In the genomic region with DNA sequence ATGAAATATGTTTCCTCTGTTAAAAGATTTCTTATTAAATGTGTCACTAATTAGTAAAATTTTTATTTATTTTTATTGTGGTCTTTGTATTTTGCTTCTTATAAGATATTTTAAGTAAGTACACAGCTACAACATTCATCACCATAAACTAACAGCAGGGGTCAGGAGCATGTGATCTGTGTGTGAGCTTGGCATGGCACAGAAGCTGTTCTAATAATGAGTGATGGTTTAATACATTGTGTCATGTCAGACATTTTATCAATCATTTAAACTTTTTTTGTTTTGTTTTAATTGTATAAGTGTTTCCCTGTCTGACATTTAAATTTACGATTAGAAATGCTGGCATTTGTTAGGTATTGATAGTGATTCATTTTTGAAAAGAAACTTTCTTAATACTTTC, we compare ENCODE assay signal across 18 cellular contexts.
A peak's percentile ranks its signal among the peaks of the same experiment; 100 is the strongest.
DNase-seq lines count a peak whose midpoint lies in the region; ATAC-seq, FAIRE-seq and TF ChIP-seq lines count a peak whose summit lies in the region.
"Had no signal": no experiment of that assay in that cellular context is flagged by ENCODE, and none has a peak within 500 bp of the region (broad histone marks: within the 10 kb centered on the region; RNA-seq: fewer than 3 reads in every experiment).

No MANE protein-coding gene starts in this region.

- in situ Hi-C loops in SK-MEL-5 (cut with HindIII; ENCODE audit: low pct_unique_long_range_greater_than_20kb, low sequenced_read_pairs): no loop called here

- TF ChIP-seq CTCF in D721Med (IDR thresholded peaks at IDR 0.05; ENCODE audit: insufficient read depth, missing control alignments) (no peak), retinal pigment epithelial cell (conservative IDR thresholded peaks at IDR 0.05; ENCODE audit: low read depth, low read length) (no peak)

- H3K4me3 ChIP-seq in retinal pigment epithelial cell (ENCODE audit: low read length): no peak overlapping the region
- H3K4me3 ChIP-seq: GM23248, MG63, SJSA1 had no signal

- FAIRE-seq in D721Med (lab: Jason Lieb, UNC): peak; percentile 56

- no peak for ATAC-seq in GM18909 (IDR thresholded peaks at IDR 0.05; ENCODE audit: poor library complexity, unreplicated experiment)
- ATAC-seq in HG03571 (IDR thresholded peaks at IDR 0.05; ENCODE audit: unreplicated experiment): no peak
- ATAC-seq in GM18868 (IDR thresholded peaks at IDR 0.05; ENCODE audit: unreplicated experiment): no peak

- DNase-seq in NCI-H1417 (lab: John Stamatoyannopoulos, UW): peak in 2 of 3 experiments; percentile 2 to 31
- DNase-seq in NCI-H1417 treated with DMSO at 0.1 percent for 48 hours (lab: John Stamatoyannopoulos, UW): no peak
- no peak for DNase-seq in D721Med (ENCODE audit: insufficient read length, low spot score)
- peak; percentile 5 for DNase-seq in SK-MEL-5 (ENCODE audit: low read depth, low spot score)
- peak; percentile 2 for DNase-seq in retinal pigment epithelial cell (ENCODE audit: low read depth)
- DNase-seq: C1 segment of cervical spinal cord, COR-L47, DMS79, GM23248, MG63, NCI-H1092, NCI-H1694, NCI-H345, NCI-H526 had no signal

Comparison
In these comparisons a context has a peak if more than half of its experiments do, and no peak if none do; other contexts are left out.
1. DNase-seq: peak in NCI-H1417 (2 of 3), SK-MEL-5 (single experiment) and retinal pigment epithelial cell (single experiment); none in NCI-H1417 treated with DMSO at 0.1 percent for 48 hours (single experiment) and D721Med (single experiment).